In genomic region chr22:46353483-46354105, GRCh38 we compare ENCODE assay signal across 17 cellular contexts. TPM values are rescaled to one million over a fixed set of nuclear protein-coding genes. Genes with fewer than 3 reads are reported as not detected.
DNase-seq lines count a peak whose midpoint lies in the region; ATAC-seq, FAIRE-seq and TF ChIP-seq lines count a peak whose summit lies in the region.
"Had no signal": no experiment of that assay in that cellular context is flagged by ENCODE, and none has a peak within 500 bp of the region (broad histone marks: within the 10 kb centered on the region; RNA-seq: fewer than 3 reads in every experiment).

No MANE protein-coding gene starts in this region.

- no peaks in the 10 kb centered on the region for H3K9me2 ChIP-seq in PC-9 (ENCODE audit: insufficient read depth)

- no peak for TF ChIP-seq EP300 in A549 (IDR thresholded peaks at IDR 0.05)

- H2BK120ac ChIP-seq in neuronal stem cell (ENCODE audit: low read depth, low read length) = no peak overlapping the region

- H4K20me1 ChIP-seq in PC-9 (ENCODE audit: insufficient read depth) = peaks cover 18% of the 10 kb centered on the region

- no peak overlapping the region for H4K91ac ChIP-seq in neuronal stem cell (ENCODE audit: low read depth, low read length, poor library complexity)

- H3K79me2 ChIP-seq in PC-9 (ENCODE audit: low read depth) = no peaks in the 10 kb centered on the region

- BruUV-seq in PC-9 (replicated peaks; lab: Mats Ljungman, UMichigan) = no TSS peak

- no peak overlapping the region for H3K14ac ChIP-seq in neuronal stem cell (ENCODE audit: low read length)

- no peak for TF ChIP-seq RAD21 in A549 (conservative IDR thresholded peaks at IDR 0.05 in 1 of 2, IDR thresholded peaks at IDR 0.05 in 1 of 2)

- H3K4me1 ChIP-seq in A549 (peaks cover 14% of the 10 kb centered on the region), esophagus (ENCODE audit: control insufficient read depth in 2 of 2, insufficient read depth in 2 of 2, low read length in 1 of 2) (peaks cover 0 to 19% of the 10 kb centered on the region in 2 donors), neuronal stem cell (ENCODE audit: control insufficient read depth in 2 of 2, insufficient read depth in 1 of 2, low read depth in 1 of 2, low read length in 2 of 2) (no peaks in the 10 kb centered on the region), PC-9 (replicated peaks; ENCODE audit: insufficient read depth) (0 out of 2 replicates have a peak, but pooled peaks cover 3% of the 10 kb centered on the region)
- H3K4me1 ChIP-seq: SJCRH30 had no signal

- H3K18ac ChIP-seq in neuronal stem cell (ENCODE audit: low read length) = peak overlapping the region; percentile 64

- peak overlapping the region; percentile 21 for H3K9ac ChIP-seq in neuronal stem cell (ENCODE audit: low read depth, low read length, poor library complexity)

- H3K4me3 ChIP-seq in A549 (no peak overlapping the region), esophagus (ENCODE audit: low read depth in 1 of 2, low read length in 2 of 2) (no peak overlapping the region), neuronal stem cell (ENCODE audit: low read length in 2 of 2) (no peak overlapping the region), PC-9 (no peak overlapping the region)
- H3K4me3 ChIP-seq: GM23338, SJCRH30, thyroid gland had no signal

- H3K36me3 ChIP-seq in esophagus (ENCODE audit: control insufficient read depth in 2 of 2, insufficient read depth in 2 of 2, low read length in 1 of 2) (peaks cover 14 to 76% of the 10 kb centered on the region in 2 donors), neuronal stem cell (replicated peaks in 1 of 2; ENCODE audit: control insufficient read depth in 2 of 2, insufficient read depth in 2 of 2, low read length in 2 of 2) (peaks cover 47 to 96% of the 10 kb centered on the region in 2 donors), PC-9 (ENCODE audit: low read depth) (0 out of 2 replicates have a peak, but pooled peaks cover 6% of the 10 kb centered on the region)

- no peak overlapping the region for H2BK15ac ChIP-seq in neuronal stem cell (ENCODE audit: low read length)

- H3K4me2 ChIP-seq in A549 (no peak overlapping the region), neuronal stem cell (ENCODE audit: insufficient read depth, low read length, poor library complexity, severe bottlenecking) (no peak overlapping the region), PC-9 (no peak overlapping the region)
- H3K4me2 ChIP-seq: GM23338 had no signal

- H2BK5ac ChIP-seq in neuronal stem cell (ENCODE audit: low read length) = peak overlapping the region; percentile 53

- no peak for FAIRE-seq in A549 (lab: Jason Lieb, UNC)
- FAIRE-seq: GM18507 had no signal

- H3K27me3 ChIP-seq in esophagus (ENCODE audit: control insufficient read depth in 1 of 2, insufficient read depth in 2 of 2, low read length in 2 of 2) = no peaks in the 10 kb centered on the region
- no peaks in the 10 kb centered on the region for H3K27me3 ChIP-seq in neuronal stem cell (ENCODE audit: control insufficient read depth in 3 of 3, insufficient read depth in 3 of 3, low read depth in 1 of 3, low read length in 3 of 3)
- no peaks in the 10 kb centered on the region for H3K27me3 ChIP-seq in PC-9 (ENCODE audit: insufficient read depth, low read depth)
- H3K27me3 ChIP-seq: SJCRH30, thyroid gland had no signal

- 92% methylated on average over 5 of the region's 8 CpGs for WGBS in A549 (ENCODE audit: missing lambda C conversion rate)
- 79% methylated on average over 8 of the region's 8 CpGs for WGBS in esophagus, 2 donors
- WGBS in neuronal stem cell (ENCODE audit: extremely low coverage in 2 of 2, insufficient read length in 2 of 2, insufficient replicate concordance in 1 of 2), 2 donors = no CpG with 5 or more reads among the region's 8 CpGs

- TF ChIP-seq CTCF in A549 (IDR thresholded peaks at IDR 0.05) (no peak), PC-9 (conservative IDR thresholded peaks at IDR 0.05) (no peak)

- intact Hi-C loops in left colon (cut with DNase I, micrococcal nuclease) (no loop called here), PC-9 (cut with micrococcal nuclease; ENCODE audit: unreplicated experiment) (no loop called here)

- H3K23ac ChIP-seq in neuronal stem cell (ENCODE audit: low read depth, low read length, poor library complexity) = no peak overlapping the region

- CTCF ChIA-PET in A549 (lab: Yijun Ruan, JAX) (interaction anchor here (0.8 to 11.9 kb wide), 2 partner anchors 128 to 185 kb away, joined by 3 to 184 read pairs; partner anchors contain the start of gene CELSR1), PC-9 (lab: Charles Lee) (interaction anchor here (0.6 kb wide), 1 partner anchor 162 kb away, joined by 3 read pairs; no protein-coding TSS in a partner anchor)

- DNase-seq in A549 (ENCODE audit: low read depth in 1 of 2, low spot score in 1 of 2) (no peak), NCI-H1694 treated with DMSO at 0.1 percent for 48 hours (lab: John Stamatoyannopoulos, UW) (peak; percentile 27), neuronal stem cell (ENCODE audit: low spot score) (no peak), left colon (no peak), PC-9 (no peak)
- DNase-seq: activated naive CD8-positive, alpha-beta T cell treated with anti-CD3 and anti-CD28 coated beads, Interleukin-2, amount 10 ng/mL, durations not matched to agents 7 days and 5 days; CD4-positive, alpha-beta memory T cell; effector memory CD8-positive, alpha-beta T cell; midbrain; SJCRH30; stimulated activated CD4-positive, alpha-beta T cell treated with anti-CD3 and anti-CD28 coated beads, Interleukin-12 subunit alpha, Interleukin-12 subunit beta, amount 100 ng/mL, for 4 hours had no signal

- no peak overlapping the region for H2AFZ ChIP-seq in neuronal stem cell (ENCODE audit: low read length)
- H2AFZ ChIP-seq in PC-9 = no peak overlapping the region
- H2AFZ ChIP-seq: GM23338 had no signal

- no peak overlapping the region for H3K4ac ChIP-seq in neuronal stem cell (ENCODE audit: low read length)

- no peak overlapping the region for H4K8ac ChIP-seq in neuronal stem cell (ENCODE audit: low read depth, low read length)

- H2BK12ac ChIP-seq in neuronal stem cell (ENCODE audit: low read length) = no peak overlapping the region

- no peak overlapping the region for H2AK5ac ChIP-seq in neuronal stem cell (ENCODE audit: low read depth, low read length)

- peaks cover 28% of the 10 kb centered on the region for H3F3A ChIP-seq in PC-9 (ENCODE audit: insufficient read depth, low read depth)

- H3K79me1 ChIP-seq in neuronal stem cell (ENCODE audit: low read depth, low read length) = peaks cover 14% of the 10 kb centered on the region

- POLR2A ChIA-PET in A549 (lab: Yijun Ruan, JAX) (no interaction called here), PC-9 (lab: Charles Lee; ENCODE audit: unreplicated experiment) (no interaction called here)

- no peaks in the 10 kb centered on the region for H3K9me3 ChIP-seq in A549
- H3K9me3 ChIP-seq in esophagus (ENCODE audit: control insufficient read depth in 2 of 2, insufficient read depth in 1 of 2, low read depth in 1 of 2, low read length in 1 of 2) = no peaks in the 10 kb centered on the region
- H3K9me3 ChIP-seq in neuronal stem cell (replicated peaks in 1 of 2; ENCODE audit: control insufficient read depth in 2 of 2, insufficient read depth in 1 of 2, low read depth in 1 of 2, low read length in 2 of 2) = no peaks in the 10 kb centered on the region
- no peaks in the 10 kb centered on the region for H3K9me3 ChIP-seq in PC-9 (ENCODE audit: insufficient read depth, low read depth)
- H3K9me3 ChIP-seq: SJCRH30, thyroid gland had no signal

- TF ChIP-seq POLR2A in A549 (IDR thresholded peaks at IDR 0.05; ENCODE audit: low read length) = no peak

- no peak for ATAC-seq in A549
- ATAC-seq in left colon = no peak
- no peak for ATAC-seq in GM18502 (IDR thresholded peaks at IDR 0.05; ENCODE audit: poor library complexity, unreplicated experiment)
- no peak for ATAC-seq in HG03460 (IDR thresholded peaks at IDR 0.05; ENCODE audit: unreplicated experiment)
- ATAC-seq: effector memory CD8-positive, alpha-beta T cell; GM23338 had no signal

- H3K27ac ChIP-seq in A549 (peak overlapping the region; percentile 27 to 65; a peak in 3 of 6 replicates), esophagus (ENCODE audit: low read depth in 2 of 2, low read length in 1 of 2) (peak overlapping the region; percentile 22 to 35), neuronal stem cell (replicated peaks; ENCODE audit: low read length) (no peak overlapping the region), PC-9 (no peak overlapping the region)
- H3K27ac ChIP-seq: SJCRH30, thyroid gland had no signal

TF ChIP-seq in A549, 52 proteins besides CTCF, POLR2A, EP300 and RAD21 (continues in another document):
- TF ChIP-seq BCL3 (IDR thresholded peaks at IDR 0.05) (no peak), HES2 (IDR thresholded peaks at IDR 0.05) (no peak)

RNA-seq across cellular contexts. Expression of gene TRMU, which starts 18.1 kb away (rescaled TPM):
- polyA plus RNA-seq in A549 (2011; rRNA removed) = 30.7 and 33.4 TPM in 2 replicates
- 42.2 and 42.4 TPM in 2 replicates for polyA plus RNA-seq in A549 (2012; cell fraction: cytosol; rRNA removed)
- polyA plus RNA-seq in A549 (2012; cell fraction: nucleus; rRNA removed) = 96.6 and 102 TPM in 2 replicates
- polyA plus RNA-seq in A549 (2017; fragmentation: RNase III; extraction: RNeasy Plus Mini Kit Qiagen cat#74134 plus additional on column Dnase treatment) = 39.6 to 44.1 TPM (median 41.9 TPM) in 3 replicates
- polyA minus RNA-seq in A549 (2011; rRNA and poly(A)+ RNA removed) = 19.5 and 20.1 TPM in 2 replicates
- 10 to 100 TPM; 24.3 to 32.4 TPM for polyA plus RNA-seq in esophagus
- polyA plus RNA-seq in neuronal stem cell (2013, experiment 1 of 2) = 30.9 TPM
- polyA plus RNA-seq in neuronal stem cell (2013, experiment 2 of 2) = 33.3 TPM
- 10 to 100 TPM; 30.9 to 44.5 TPM for total RNA-seq in left colon
- 51.5 and 58.2 TPM in 2 replicates for total RNA-seq in PC-9 (2021)

RNA-seq across cellular contexts. Expression of gene GTSE1, which starts 56.9 kb away (rescaled TPM):
- polyA plus RNA-seq in A549 (2011; rRNA removed) (11.4 and 11.5 TPM in 2 replicates), A549 (2017; fragmentation: RNase III; extraction: RNeasy Plus Mini Kit Qiagen cat#74134 plus additional on column Dnase treatment) (22.9 to 26.9 TPM (median 25.7 TPM) in 3 replicates), esophagus (1 to 10 TPM; 5.0 to 7.4 TPM)
- 19.8 and 22.9 TPM in 2 replicates for polyA plus RNA-seq in A549 (2012; cell fraction: cytosol; rRNA removed)
- polyA plus RNA-seq in A549 (2012; cell fraction: nucleus; rRNA removed) = 84.7 and 86.4 TPM in 2 replicates
- 6.4 and 7.6 TPM in 2 replicates for polyA minus RNA-seq in A549 (2011; rRNA and poly(A)+ RNA removed)
- polyA plus RNA-seq in neuronal stem cell (2013, experiment 1 of 2) = 50.8 TPM
- 52.2 TPM for polyA plus RNA-seq in neuronal stem cell (2013, experiment 2 of 2)
- total RNA-seq in left colon (1 to 10 TPM; 2.2 to 7.9 TPM), PC-9 (2021) (51.5 and 64.6 TPM in 2 replicates)
- polyA plus RNA-seq: CD4-positive, alpha-beta memory T cell had no signal

Comparison
In these comparisons a context has a peak if more than half of its experiments do, and no peak if none do; other contexts are left out.
1. H3K27ac ChIP-seq: peak in A549 (2 of 2) and esophagus (2 of 2); none in neuronal stem cell (single experiment) and PC-9 (single experiment).